Comparison of ENCODE assay signal across 29 cellular contexts in the genomic region with DNA sequence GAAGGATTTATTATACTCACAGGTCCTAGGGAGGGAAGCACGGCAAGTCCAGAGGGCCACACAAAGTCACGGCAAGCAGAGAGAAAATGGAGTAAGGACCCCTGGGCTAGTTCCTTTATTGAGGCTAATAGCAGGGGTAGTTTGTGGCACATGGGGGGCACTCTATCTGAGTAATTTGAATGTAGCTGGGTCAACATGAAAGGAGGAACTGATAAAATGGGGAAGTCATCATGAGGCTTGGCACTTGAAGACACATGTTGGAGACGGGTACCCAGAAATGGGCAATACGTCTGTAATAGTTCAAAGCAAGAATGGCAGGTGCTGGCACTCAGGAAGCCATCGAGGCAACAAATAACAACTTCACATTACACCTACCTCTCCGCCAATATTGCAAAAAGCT.
"Had no signal": no experiment of that assay in that cellular context is flagged by ENCODE, and none has a peak within 500 bp of the region (broad histone marks: within the 10 kb centered on the region; RNA-seq: fewer than 3 reads in every experiment).

No MANE protein-coding gene starts in this region.

- DNase-seq: activated B cell treated with CpG ODN at 0.5 μM for 24 hours; activated CD4-positive, alpha-beta T cell treated with anti-CD3 and anti-CD28 coated beads for 36 hours; activated CD4-positive, alpha-beta T cell treated with anti-CD3 and anti-CD28 coated beads, Interleukin-2, amount 50 U/mL, for 4 hours; activated CD8-positive, alpha-beta memory T cell treated with anti-CD3 and anti-CD28 coated beads for 24 hours; activated CD8-positive, alpha-beta memory T cell treated with anti-CD3 and anti-CD28 coated beads, Interleukin-2, amount 50 U/mL, for 4 hours; activated T-cell treated with anti-CD3 and anti-CD28 coated beads, Interleukin-2, amount 50 U/mL, for 24 hours; adrenal gland; colonic mucosa; dorsolateral prefrontal cortex; effector memory CD8-positive, alpha-beta T cell; foreskin melanocyte; glutamatergic neuron; kidney glomerular epithelial cell; left lung; midbrain; ovary; stimulated activated CD4-positive, alpha-beta T cell treated with anti-CD3 and anti-CD28 coated beads, Interleukin-2, amount 100 ng/mL, for 48 hours; stimulated activated CD8-positive, alpha-beta memory T cell treated with anti-CD3 and anti-CD28 coated beads, Interleukin-4, amount 100 ng/mL, for 48 hours; stimulated activated naive CD4-positive, alpha-beta T cell treated with Interleukin-2 at 50 U/mL for 16 hours; upper lobe of left lung had no signal

- H3K9me3 Mint-ChIP-seq: activated T-helper 17 cell treated with anti-CD3 and anti-CD28 coated beads, Interleukin-2, amount 50 U/mL, for 72 hours had no signal

- H3K27me3 ChIP-seq: adrenal gland, breast epithelium, colonic mucosa, hepatocyte, left lung, neutrophil, ovary, upper lobe of left lung had no signal

- ATAC-seq: activated CD4-positive, alpha-beta T cell treated with anti-CD3 and anti-CD28 coated beads for 36 hours; activated naive CD4-positive, alpha-beta T cell treated with anti-CD3 and anti-CD28 coated beads, Interleukin-2, amount 50 U/mL, for 72 hours; activated T-helper 17 cell treated with anti-CD3 and anti-CD28 coated beads, Interleukin-2, amount 50 U/mL, for 72 hours; effector memory CD8-positive, alpha-beta T cell; esophagus mucosa; left lung had no signal

- H3K9me3 ChIP-seq: adrenal gland, breast epithelium, colonic mucosa, left lung, neutrophil, ovary, prostate gland, upper lobe of left lung had no signal

- H3K4me3 ChIP-seq: adrenal gland, breast epithelium, colonic mucosa, dorsolateral prefrontal cortex, hepatocyte, left lung, ovary, prostate gland, upper lobe of left lung had no signal

- H3K27me3 Mint-ChIP-seq: activated B cell treated with CpG ODN at 0.5 μM for 24 hours; activated CD4-positive, alpha-beta T cell treated with anti-CD3 and anti-CD28 coated beads for 36 hours; activated T-cell treated with anti-CD3 and anti-CD28 coated beads, Interleukin-2, amount 50 U/mL, for 24 hours; activated T-helper 17 cell treated with anti-CD3 and anti-CD28 coated beads, Interleukin-2, amount 50 U/mL, for 72 hours; central memory CD8-positive, alpha-beta T cell; effector memory CD8-positive, alpha-beta T cell had no signal

- H3K4me1 ChIP-seq: adrenal gland, breast epithelium, colonic mucosa, left lung, prostate gland, upper lobe of left lung had no signal

- H3K4me1 Mint-ChIP-seq: activated CD4-positive, alpha-beta T cell treated with anti-CD3 and anti-CD28 coated beads for 36 hours; activated T-helper 17 cell treated with anti-CD3 and anti-CD28 coated beads, Interleukin-2, amount 50 U/mL, for 72 hours; central memory CD8-positive, alpha-beta T cell; nephron had no signal

- H3K27ac ChIP-seq: adrenal gland, breast epithelium, colonic mucosa, dorsolateral prefrontal cortex, hepatocyte, left lung, neutrophil, ovary, prostate gland, upper lobe of left lung had no signal

- H3K4me3 Mint-ChIP-seq: activated B cell treated with CpG ODN at 0.5 μM for 24 hours; activated CD4-positive, alpha-beta T cell treated with anti-CD3 and anti-CD28 coated beads for 36 hours; activated T-cell treated with anti-CD3 and anti-CD28 coated beads, Interleukin-2, amount 50 U/mL, for 24 hours; activated T-helper 17 cell treated with anti-CD3 and anti-CD28 coated beads, Interleukin-2, amount 50 U/mL, for 72 hours; central memory CD8-positive, alpha-beta T cell; effector memory CD8-positive, alpha-beta T cell; nephron had no signal

- H3K27ac Mint-ChIP-seq: activated B cell treated with CpG ODN at 0.5 μM for 24 hours; activated CD4-positive, alpha-beta T cell treated with anti-CD3 and anti-CD28 coated beads for 36 hours; activated naive CD4-positive, alpha-beta T cell treated with anti-CD3 and anti-CD28 coated beads, Interleukin-2, amount 50 U/mL, for 72 hours; activated T-cell treated with anti-CD3 and anti-CD28 coated beads, Interleukin-2, amount 50 U/mL, for 24 hours; activated T-helper 17 cell treated with anti-CD3 and anti-CD28 coated beads, Interleukin-2, amount 50 U/mL, for 72 hours; effector memory CD8-positive, alpha-beta T cell; nephron had no signal

- H3K36me3 ChIP-seq: adrenal gland, breast epithelium, colonic mucosa, left lung, neutrophil, ovary, prostate gland, upper lobe of left lung had no signal

- H3K36me3 Mint-ChIP-seq: activated naive CD4-positive, alpha-beta T cell treated with anti-CD3 and anti-CD28 coated beads, Interleukin-2, amount 50 U/mL, for 72 hours had no signal
